8 cellular contexts compared by ENCODE assay signal in genomic region chr18:70490008-70490933, GRCh38.
A peak's percentile ranks its signal among the peaks of the same experiment; 100 is the strongest.
DNase-seq lines count a peak whose midpoint lies in the region; ATAC-seq and TF ChIP-seq lines count a peak whose summit lies in the region.

No MANE protein-coding gene starts in this region.

- CTCF ChIA-PET in CD4-positive, alpha-beta T cell (lab: Charles Lee) = interaction anchor here (0.7 to 1.7 kb wide), 5 partner anchors 9 to 27 kb away, joined by 3 read pairs; no protein-coding TSS in a partner anchor

- no peaks in the 10 kb centered on the region for H3K36me3 ChIP-seq in left ventricle myocardium inferior

- H3K36me3 Mint-ChIP-seq in CD4-positive, alpha-beta T cell (ENCODE audit: low read depth) = no peaks in the 10 kb centered on the region

- H3K4me1 ChIP-seq in left ventricle myocardium inferior = peaks cover 3% of the 10 kb centered on the region

- intact Hi-C loops in CD4-positive, alpha-beta T cell (cut with DNase I, micrococcal nuclease) = loop anchor here (1.0 to 10.0 kb wide), 5 partner anchors 169 to 1596 kb away; no protein-coding TSS in a partner anchor
- intact Hi-C loops in left ventricle myocardium inferior (cut with micrococcal nuclease) = no loop called here

- H3K27me3 ChIP-seq in CD4-positive, alpha-beta T cell (ENCODE audit: control insufficient read depth, insufficient read depth, low read length) = no peaks in the 10 kb centered on the region
- peaks cover 17% of the 10 kb centered on the region for H3K27me3 ChIP-seq in left ventricle myocardium inferior (ENCODE audit: low read depth)

- DNase-seq in CD4-positive, alpha-beta T cell = peak in 8 of 10 experiments; percentile 6 to 26 (median 20)
- DNase-seq in HS-5 (ENCODE audit: low read depth) = peak; percentile 38
- DNase-seq in NOMO-1 treated with DMSO at 0.1 percent for 48 hours (lab: John Stamatoyannopoulos, UW; ENCODE audit: unreplicated experiment) = peak; percentile 97
- peak; percentile 67 for DNase-seq in amniotic epithelial cell (ENCODE audit: low read depth)
- DNase-seq in left ventricle myocardium inferior = no peak
- peak; percentile 43 for DNase-seq in skeletal muscle cell (ENCODE audit: low read depth)

- TF ChIP-seq CTCF in CD4-positive, alpha-beta T cell (IDR thresholded peaks at IDR 0.05) = peak; percentile 89
- peak; percentile 75 for TF ChIP-seq CTCF in left ventricle myocardium inferior (IDR thresholded peaks at IDR 0.05; ENCODE audit: borderline replicate concordance)

- no peaks in the 10 kb centered on the region for H3K9me3 ChIP-seq in CD4-positive, alpha-beta T cell (ENCODE audit: control insufficient read depth, low read length)
- H3K9me3 ChIP-seq in left ventricle myocardium inferior (replicated peaks) = no peaks in the 10 kb centered on the region

- peaks cover 4% of the 10 kb centered on the region for H3K27me3 Mint-ChIP-seq in CD4-positive, alpha-beta T cell

- no peak overlapping the region for H3K4me3 Mint-ChIP-seq in CD4-positive, alpha-beta T cell

- no peaks in the 10 kb centered on the region for H3K9me3 Mint-ChIP-seq in CD4-positive, alpha-beta T cell

- peaks cover 17% of the 10 kb centered on the region for H3K4me1 Mint-ChIP-seq in CD4-positive, alpha-beta T cell (ENCODE audit: low read depth)

- no peak overlapping the region for H3K27ac Mint-ChIP-seq in CD4-positive, alpha-beta T cell

- peak; percentile 77 for ATAC-seq in CD4-positive, alpha-beta T cell (ENCODE audit: poor library complexity)
- ATAC-seq in GM18867 (IDR thresholded peaks at IDR 0.05; ENCODE audit: unreplicated experiment) (peak; percentile 48), GM21423 (IDR thresholded peaks at IDR 0.05; ENCODE audit: unreplicated experiment) (no peak)

- no peak overlapping the region for H3K27ac ChIP-seq in CD4-positive, alpha-beta T cell (ENCODE audit: low read depth, low read length)
- no peak overlapping the region for H3K27ac ChIP-seq in left ventricle myocardium inferior (replicated peaks)

- H3K4me3 ChIP-seq in left ventricle myocardium inferior = no peak overlapping the region
- H3K4me3 ChIP-seq in skeletal muscle cell (ENCODE audit: low read depth, low read length) = peak overlapping the region; percentile 23

- POLR2A ChIA-PET in CD4-positive, alpha-beta T cell (lab: Charles Lee) = interaction anchor here (0.6 kb wide), 1 partner anchor 1492 kb away, joined by 3 read pairs; no protein-coding TSS in a partner anchor
